In the genomic region with DNA sequence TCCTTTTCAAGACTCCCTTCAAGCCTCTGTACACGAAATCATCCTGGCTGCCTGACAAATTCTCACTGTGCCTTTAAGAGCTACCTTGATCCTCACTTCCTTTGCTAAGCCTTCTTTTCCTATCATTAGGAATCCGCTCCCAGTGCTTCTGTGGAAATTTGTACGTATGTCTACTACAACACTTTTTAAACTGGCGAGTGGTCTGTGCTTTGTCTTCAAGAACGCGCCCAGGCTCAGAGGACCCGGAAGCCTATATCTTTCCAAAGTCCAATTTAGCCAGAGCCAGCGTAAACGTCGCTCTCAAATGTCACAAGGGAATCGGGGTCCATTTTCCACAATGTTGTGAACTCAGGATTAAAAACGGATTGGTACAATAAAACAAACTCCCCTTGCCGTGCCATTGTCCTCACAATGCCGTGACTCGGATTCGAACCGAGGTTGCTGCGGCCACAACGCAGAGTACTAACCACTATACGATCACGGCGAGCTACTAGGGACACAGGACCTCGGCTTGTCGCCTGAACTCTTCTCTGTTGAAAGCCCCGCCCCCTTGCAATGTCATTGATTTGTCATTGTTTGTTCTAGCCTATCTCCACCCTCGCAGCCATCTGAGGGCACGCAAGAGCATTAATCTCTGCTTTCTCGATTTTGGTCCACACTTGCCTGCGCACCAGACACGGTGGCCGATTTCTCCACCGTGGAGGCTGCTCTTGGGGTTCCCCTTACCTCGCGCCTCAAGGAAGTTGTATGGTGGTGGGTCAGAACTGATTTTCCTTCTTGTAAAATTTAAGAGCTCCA, we compare ENCODE assay signal across 1 cellular context.
TF ChIP-seq lines count a peak whose summit lies in the region.

No MANE protein-coding gene starts in this region.

TF ChIP-seq in HEK293, 187 proteins besides CTCF, POLR2A, EP300 and RAD21 (continued from another document and continues in another):
- TF ChIP-seq, protein P1, sequence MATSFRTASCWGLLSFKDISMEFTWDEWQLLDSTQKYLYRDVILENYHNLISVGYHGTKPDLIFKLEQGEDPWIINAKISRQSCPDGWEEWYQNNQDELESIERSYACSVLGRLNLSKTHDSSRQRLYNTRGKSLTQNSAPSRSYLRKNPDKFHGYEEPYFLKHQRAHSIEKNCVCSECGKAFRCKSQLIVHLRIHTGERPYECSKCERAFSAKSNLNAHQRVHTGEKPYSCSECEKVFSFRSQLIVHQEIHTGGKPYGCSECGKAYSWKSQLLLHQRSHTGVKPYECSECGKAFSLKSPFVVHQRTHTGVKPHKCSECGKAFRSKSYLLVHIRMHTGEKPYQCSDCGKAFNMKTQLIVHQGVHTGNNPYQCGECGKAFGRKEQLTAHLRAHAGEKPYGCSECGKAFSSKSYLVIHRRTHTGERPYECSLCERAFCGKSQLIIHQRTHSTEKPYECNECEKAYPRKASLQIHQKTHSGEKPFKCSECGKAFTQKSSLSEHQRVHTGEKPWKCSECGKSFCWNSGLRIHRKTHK (tag by site-specific recombination; IDR thresholded peaks at IDR 0.05) = no peak
- no peak for TF ChIP-seq PRDM1 (tag by site-specific recombination; IDR thresholded peaks at IDR 0.05)
- peak; percentile 25; the same call in 1 of the 2 replicates for TF ChIP-seq GLI2 (tag by site-specific recombination; IDR thresholded peaks at IDR 0.05; ENCODE audit: borderline replicate concordance, low read depth)
- TF ChIP-seq, protein P2, sequence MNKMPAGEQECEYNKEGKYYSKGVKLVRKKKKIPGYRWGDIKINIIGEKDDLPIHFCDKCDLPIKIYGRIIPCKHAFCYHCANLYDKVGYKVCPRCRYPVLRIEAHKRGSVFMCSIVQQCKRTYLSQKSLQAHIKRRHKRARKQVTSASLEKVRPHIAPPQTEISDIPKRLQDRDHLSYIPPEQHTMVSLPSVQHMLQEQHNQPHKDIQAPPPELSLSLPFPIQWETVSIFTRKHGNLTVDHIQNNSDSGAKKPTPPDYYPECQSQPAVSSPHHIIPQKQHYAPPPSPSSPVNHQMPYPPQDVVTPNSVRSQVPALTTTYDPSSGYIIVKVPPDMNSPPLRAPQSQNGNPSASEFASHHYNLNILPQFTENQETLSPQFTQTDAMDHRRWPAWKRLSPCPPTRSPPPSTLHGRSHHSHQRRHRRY (tag by site-specific recombination; IDR thresholded peaks at IDR 0.05) = no peak
- peak; percentile 74 for TF ChIP-seq ZNF629 (tag by site-specific recombination; IDR thresholded peaks at IDR 0.05)
- no peak for TF ChIP-seq GLIS1 (tag by site-specific recombination; IDR thresholded peaks at IDR 0.05)
- TF ChIP-seq, protein P3, sequence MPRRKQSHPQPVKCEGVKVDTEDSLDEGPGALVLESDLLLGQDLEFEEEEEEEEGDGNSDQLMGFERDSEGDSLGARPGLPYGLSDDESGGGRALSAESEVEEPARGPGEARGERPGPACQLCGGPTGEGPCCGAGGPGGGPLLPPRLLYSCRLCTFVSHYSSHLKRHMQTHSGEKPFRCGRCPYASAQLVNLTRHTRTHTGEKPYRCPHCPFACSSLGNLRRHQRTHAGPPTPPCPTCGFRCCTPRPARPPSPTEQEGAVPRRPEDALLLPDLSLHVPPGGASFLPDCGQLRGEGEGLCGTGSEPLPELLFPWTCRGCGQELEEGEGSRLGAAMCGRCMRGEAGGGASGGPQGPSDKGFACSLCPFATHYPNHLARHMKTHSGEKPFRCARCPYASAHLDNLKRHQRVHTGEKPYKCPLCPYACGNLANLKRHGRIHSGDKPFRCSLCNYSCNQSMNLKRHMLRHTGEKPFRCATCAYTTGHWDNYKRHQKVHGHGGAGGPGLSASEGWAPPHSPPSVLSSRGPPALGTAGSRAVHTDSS (tag by site-specific recombination; IDR thresholded peaks at IDR 0.05) = no peak
- no peak for TF ChIP-seq ZNF555 (tag by site-specific recombination; conservative IDR thresholded peaks at IDR 0.05)
- TF ChIP-seq, protein P4, sequence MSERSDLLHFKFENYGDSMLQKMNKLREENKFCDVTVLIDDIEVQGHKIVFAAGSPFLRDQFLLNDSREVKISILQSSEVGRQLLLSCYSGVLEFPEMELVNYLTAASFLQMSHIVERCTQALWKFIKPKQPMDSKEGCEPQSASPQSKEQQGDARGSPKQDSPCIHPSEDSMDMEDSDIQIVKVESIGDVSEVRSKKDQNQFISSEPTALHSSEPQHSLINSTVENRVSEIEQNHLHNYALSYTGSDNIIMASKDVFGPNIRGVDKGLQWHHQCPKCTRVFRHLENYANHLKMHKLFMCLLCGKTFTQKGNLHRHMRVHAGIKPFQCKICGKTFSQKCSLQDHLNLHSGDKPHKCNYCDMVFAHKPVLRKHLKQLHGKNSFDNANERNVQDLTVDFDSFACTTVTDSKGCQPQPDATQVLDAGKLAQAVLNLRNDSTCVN (tag by site-specific recombination; optimal IDR thresholded peaks at IDR 0.05) = peak; percentile 28
- peak; percentile 58; the same call in 1 of the 2 replicates for TF ChIP-seq PRDM4 (tag by site-specific recombination; IDR thresholded peaks at IDR 0.05)
- no peak for TF ChIP-seq ZNF148 (tag by site-specific recombination; IDR thresholded peaks at IDR 0.05; ENCODE audit: borderline replicate concordance)
- peak; percentile 74 for TF ChIP-seq SP7 (tag by site-specific recombination; IDR thresholded peaks at IDR 0.05)
- TF ChIP-seq, protein P5, sequence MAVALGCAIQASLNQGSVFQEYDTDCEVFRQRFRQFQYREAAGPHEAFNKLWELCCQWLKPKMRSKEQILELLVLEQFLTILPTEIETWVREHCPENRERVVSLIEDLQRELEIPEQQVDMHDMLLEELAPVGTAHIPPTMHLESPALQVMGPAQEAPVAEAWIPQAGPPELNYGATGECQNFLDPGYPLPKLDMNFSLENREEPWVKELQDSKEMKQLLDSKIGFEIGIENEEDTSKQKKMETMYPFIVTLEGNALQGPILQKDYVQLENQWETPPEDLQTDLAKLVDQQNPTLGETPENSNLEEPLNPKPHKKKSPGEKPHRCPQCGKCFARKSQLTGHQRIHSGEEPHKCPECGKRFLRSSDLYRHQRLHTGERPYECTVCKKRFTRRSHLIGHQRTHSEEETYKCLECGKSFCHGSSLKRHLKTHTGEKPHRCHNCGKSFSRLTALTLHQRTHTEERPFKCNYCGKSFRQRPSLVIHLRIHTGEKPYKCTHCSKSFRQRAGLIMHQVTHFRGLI (tag by site-specific recombination; IDR thresholded peaks at IDR 0.05) = peak; percentile 24; the same call in 1 of the 2 replicates
- TF ChIP-seq ZNF24 (tag by site-specific recombination; IDR thresholded peaks at IDR 0.05) = peak; percentile 87
- TF ChIP-seq ZNF624 (tag by site-specific recombination; IDR thresholded peaks at IDR 0.05) = no peak
- no peak for TF ChIP-seq RBAK (tag by site-specific recombination; IDR thresholded peaks at IDR 0.05)
- TF ChIP-seq ZNF248 (tag by site-specific recombination; IDR thresholded peaks at IDR 0.05) = no peak
- no peak for TF ChIP-seq ZNF548 (tag by site-specific recombination; IDR thresholded peaks at IDR 0.05)
- no peak for TF ChIP-seq ZNF560 (tag by site-specific recombination; IDR thresholded peaks at IDR 0.05; ENCODE audit: borderline replicate concordance)
- peak; percentile 18 for TF ChIP-seq ZXDB (tag by site-specific recombination; IDR thresholded peaks at IDR 0.05)
- no peak for TF ChIP-seq ZNF792 (tag by site-specific recombination; IDR thresholded peaks at IDR 0.05)
- peak; percentile 55; the same call in 1 of the 2 replicates for TF ChIP-seq ZNF610 (tag by site-specific recombination; IDR thresholded peaks at IDR 0.05; ENCODE audit: borderline replicate concordance)
- no peak for TF ChIP-seq ZNF514 (tag by site-specific recombination; IDR thresholded peaks at IDR 0.05)
- TF ChIP-seq ZNF621 (tag by site-specific recombination; IDR thresholded peaks at IDR 0.05) = no peak
- TF ChIP-seq ZNF175 (tag by site-specific recombination; IDR thresholded peaks at IDR 0.05) = no peak
- TF ChIP-seq ZNF112 (tag by site-specific recombination; IDR thresholded peaks at IDR 0.05) = no peak
- no peak for TF ChIP-seq ZNF654 (tag by site-specific recombination; IDR thresholded peaks at IDR 0.05; ENCODE audit: low read depth)
- no peak for TF ChIP-seq AEBP2 (tag by site-specific recombination; IDR thresholded peaks at IDR 0.05; ENCODE audit: borderline replicate concordance)
- TF ChIP-seq ZBTB48 (tag by site-specific recombination; IDR thresholded peaks at IDR 0.05) = peak; percentile 37; the same call in 1 of the 2 replicates
- TF ChIP-seq SALL2 (tag by site-specific recombination; IDR thresholded peaks at IDR 0.05; ENCODE audit: borderline replicate concordance) = no peak
- TF ChIP-seq ZBTB1 (tag by site-specific recombination; IDR thresholded peaks at IDR 0.05) = no peak
- no peak for TF ChIP-seq ZNF433 (tag by site-specific recombination; IDR thresholded peaks at IDR 0.05; ENCODE audit: low read depth)
- no peak for TF ChIP-seq ZNF658 (tag by site-specific recombination; IDR thresholded peaks at IDR 0.05)
- TF ChIP-seq ZSCAN16 (tag by site-specific recombination; IDR thresholded peaks at IDR 0.05) = no peak
- TF ChIP-seq TRIM28 (IDR thresholded peaks at IDR 0.05; ENCODE audit: borderline replicate concordance, low read length) = no peak; the same call in 1 of the 2 replicates
- TF ChIP-seq ZNF518A (tag by site-specific recombination; conservative IDR thresholded peaks at IDR 0.05; ENCODE audit: low read depth) = no peak
- peak; percentile 76; the same call in 1 of the 2 replicates for TF ChIP-seq ZFP37 (tag by site-specific recombination; IDR thresholded peaks at IDR 0.05)
